ENCODE assay signal across 26 cellular contexts in genomic region chr5:151285683-151286082, GRCh38. TPM values are rescaled to one million over a fixed set of nuclear protein-coding genes. Genes with fewer than 3 reads are reported as not detected.
DNase-seq lines count a peak whose midpoint lies in the region; ATAC-seq, FAIRE-seq and TF ChIP-seq lines count a peak whose summit lies in the region.
"Had no signal": no experiment of that assay in that cellular context is flagged by ENCODE, and none has a peak within 500 bp of the region (broad histone marks: within the 10 kb centered on the region; RNA-seq: fewer than 3 reads in every experiment).

No MANE protein-coding gene starts in this region.

- H3K4me1 ChIP-seq in A549 (no peaks in the 10 kb centered on the region), Karpas-422 (ENCODE audit: low read length) (peaks cover 6% of the 10 kb centered on the region)
- H3K4me1 ChIP-seq: BLaER1 had no signal

- POLR2A ChIA-PET in A549 (lab: Yijun Ruan, JAX), result no interaction called here

- no peak overlapping the region for H2AFZ ChIP-seq in Karpas-422 (ENCODE audit: low read length)

- H3K9me2 ChIP-seq in Karpas-422 (replicated peaks; ENCODE audit: insufficient read depth, low read length), result no peaks in the 10 kb centered on the region

- no peaks in the 10 kb centered on the region for H3K36me3 ChIP-seq in Karpas-422 (ENCODE audit: insufficient read depth, low read length)
- H3K36me3 ChIP-seq: BLaER1 had no signal

- H3K4me3 Mint-ChIP-seq in osteocyte (ENCODE audit: unreplicated experiment), result no peak overlapping the region
- H3K4me3 Mint-ChIP-seq: CD4-positive, CD25-positive, alpha-beta regulatory T cell had no signal

- TF ChIP-seq CTCF in A549 (IDR thresholded peaks at IDR 0.05) (no peak), choroid plexus epithelial cell (conservative IDR thresholded peaks at IDR 0.05; ENCODE audit: low read depth, low read length) (no peak), osteocyte (IDR thresholded peaks at IDR 0.05) (no peak)

- no peak for DNase-seq in A549 (ENCODE audit: low read depth in 1 of 2, low spot score in 1 of 2)
- no peak for DNase-seq in Karpas-422
- peak; percentile 10 for DNase-seq in choroid plexus epithelial cell (ENCODE audit: low read depth)
- DNase-seq in osteocyte (ENCODE audit: extremely low spot score, unreplicated experiment), result peak; percentile 1
- DNase-seq in inferior parietal cortex (ENCODE audit: extremely low spot score), result no peak
- DNase-seq in T-helper 2 cell, result no peak
- DNase-seq in activated CD4-positive, alpha-beta T cell treated with anti-CD3 and anti-CD28 coated beads for 1 hour, result no peak
- DNase-seq: 8988T; CD4-positive, CD25-positive, alpha-beta regulatory T cell; DMS153; DND-41; KBM-7; NCI-H1092; NCI-H1417 treated with DMSO at 0.1 percent for 48 hours; NCI-H1694 treated with DMSO at 0.1 percent for 48 hours; NCI-H2081; NCI-H226; NCI-H510A; NCI-H69; OCI-M1 had no signal

- 0 out of 3 replicates have a peak overlapping the region, but pooled peaks have one; percentile 5 for H3K4me2 ChIP-seq in A549
- peak overlapping the region; percentile 32 for H3K4me2 ChIP-seq in Karpas-422 (ENCODE audit: low read depth, low read length, poor library complexity, severe bottlenecking)
- H3K4me2 ChIP-seq: BLaER1 had no signal

- H3K9ac ChIP-seq in Karpas-422 (ENCODE audit: low read length), result no peak overlapping the region
- H3K9ac ChIP-seq: BLaER1 had no signal

- H3K4me3 ChIP-seq in A549, result no peak overlapping the region
- H3K4me3 ChIP-seq in Karpas-422 (ENCODE audit: low read length), result no peak overlapping the region; the same call in 1 of the 2 replicates
- no peak overlapping the region for H3K4me3 ChIP-seq in choroid plexus epithelial cell (ENCODE audit: low read depth, low read length)
- H3K4me3 ChIP-seq: BLaER1 had no signal

- no peak for TF ChIP-seq EP300 in A549 (IDR thresholded peaks at IDR 0.05)

- H3K9me3 Mint-ChIP-seq in osteocyte (ENCODE audit: unreplicated experiment), result no peaks in the 10 kb centered on the region

- no peak for FAIRE-seq in A549 (lab: Jason Lieb, UNC)
- FAIRE-seq: GM19239, H54, HTR-8/SVneo had no signal

- H3K27ac Mint-ChIP-seq in osteocyte (ENCODE audit: unreplicated experiment), result no peak overlapping the region
- H3K27ac Mint-ChIP-seq: CD4-positive, CD25-positive, alpha-beta regulatory T cell had no signal

- WGBS in A549 (ENCODE audit: missing lambda C conversion rate), result 48% methylated on average over 5 of the region's 5 CpGs

- H3K27me3 Mint-ChIP-seq in osteocyte (ENCODE audit: unreplicated experiment), result peaks cover 25% of the 10 kb centered on the region

- H3K9me3 ChIP-seq in A549, result no peaks in the 10 kb centered on the region
- no peaks in the 10 kb centered on the region for H3K9me3 ChIP-seq in Karpas-422 (ENCODE audit: low read length)
- H3K9me3 ChIP-seq: BLaER1 had no signal

- H3K79me2 ChIP-seq in Karpas-422 (ENCODE audit: low read length), result no peaks in the 10 kb centered on the region

- H4K20me1 ChIP-seq in Karpas-422 (ENCODE audit: insufficient read depth, low read depth, low read length), result no peaks in the 10 kb centered on the region
- H4K20me1 ChIP-seq: BLaER1 had no signal

- TF ChIP-seq POLR2A in A549 (IDR thresholded peaks at IDR 0.05; ENCODE audit: low read length), result no peak

- no peaks in the 10 kb centered on the region for H3K4me1 Mint-ChIP-seq in osteocyte (ENCODE audit: unreplicated experiment)
- H3K4me1 Mint-ChIP-seq: CD4-positive, CD25-positive, alpha-beta regulatory T cell had no signal

- no peaks in the 10 kb centered on the region for H3K36me3 Mint-ChIP-seq in osteocyte (ENCODE audit: unreplicated experiment)
- H3K36me3 Mint-ChIP-seq: CD4-positive, CD25-positive, alpha-beta regulatory T cell had no signal

- TF ChIP-seq RAD21 in A549 (conservative IDR thresholded peaks at IDR 0.05 in 1 of 2, IDR thresholded peaks at IDR 0.05 in 1 of 2), result no peak

- H3K27ac ChIP-seq in A549 (no peak overlapping the region), Karpas-422 (ENCODE audit: low read length) (no peak overlapping the region)
- H3K27ac ChIP-seq: BLaER1 had no signal

- ATAC-seq in A549, result no peak
- ATAC-seq in HG03342 (IDR thresholded peaks at IDR 0.05; ENCODE audit: unreplicated experiment), result no peak

- CTCF ChIA-PET in A549 (lab: Yijun Ruan, JAX), result no interaction called here

- H3K27me3 ChIP-seq in Karpas-422 (ENCODE audit: low read length), result no peaks in the 10 kb centered on the region
- H3K27me3 ChIP-seq: BLaER1 had no signal

TF ChIP-seq in A549, 52 proteins besides CTCF, POLR2A, EP300 and RAD21:
- TF ChIP-seq PHF8 (IDR thresholded peaks at IDR 0.05; ENCODE audit: borderline replicate concordance, low read depth), result no peak
- no peak for TF ChIP-seq RCOR1 (IDR thresholded peaks at IDR 0.05; ENCODE audit: low read depth, low read length)
- TF ChIP-seq, protein P1, sequence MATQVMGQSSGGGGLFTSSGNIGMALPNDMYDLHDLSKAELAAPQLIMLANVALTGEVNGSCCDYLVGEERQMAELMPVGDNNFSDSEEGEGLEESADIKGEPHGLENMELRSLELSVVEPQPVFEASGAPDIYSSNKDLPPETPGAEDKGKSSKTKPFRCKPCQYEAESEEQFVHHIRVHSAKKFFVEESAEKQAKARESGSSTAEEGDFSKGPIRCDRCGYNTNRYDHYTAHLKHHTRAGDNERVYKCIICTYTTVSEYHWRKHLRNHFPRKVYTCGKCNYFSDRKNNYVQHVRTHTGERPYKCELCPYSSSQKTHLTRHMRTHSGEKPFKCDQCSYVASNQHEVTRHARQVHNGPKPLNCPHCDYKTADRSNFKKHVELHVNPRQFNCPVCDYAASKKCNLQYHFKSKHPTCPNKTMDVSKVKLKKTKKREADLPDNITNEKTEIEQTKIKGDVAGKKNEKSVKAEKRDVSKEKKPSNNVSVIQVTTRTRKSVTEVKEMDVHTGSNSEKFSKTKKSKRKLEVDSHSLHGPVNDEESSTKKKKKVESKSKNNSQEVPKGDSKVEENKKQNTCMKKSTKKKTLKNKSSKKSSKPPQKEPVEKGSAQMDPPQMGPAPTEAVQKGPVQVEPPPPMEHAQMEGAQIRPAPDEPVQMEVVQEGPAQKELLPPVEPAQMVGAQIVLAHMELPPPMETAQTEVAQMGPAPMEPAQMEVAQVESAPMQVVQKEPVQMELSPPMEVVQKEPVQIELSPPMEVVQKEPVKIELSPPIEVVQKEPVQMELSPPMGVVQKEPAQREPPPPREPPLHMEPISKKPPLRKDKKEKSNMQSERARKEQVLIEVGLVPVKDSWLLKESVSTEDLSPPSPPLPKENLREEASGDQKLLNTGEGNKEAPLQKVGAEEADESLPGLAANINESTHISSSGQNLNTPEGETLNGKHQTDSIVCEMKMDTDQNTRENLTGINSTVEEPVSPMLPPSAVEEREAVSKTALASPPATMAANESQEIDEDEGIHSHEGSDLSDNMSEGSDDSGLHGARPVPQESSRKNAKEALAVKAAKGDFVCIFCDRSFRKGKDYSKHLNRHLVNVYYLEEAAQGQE (IDR thresholded peaks at IDR 0.05), result no peak
- no peak for TF ChIP-seq NR3C1 (IDR thresholded peaks at IDR 0.05)
- no peak for TF ChIP-seq TFCP2L1 (CRISPR knock-in tag; IDR thresholded peaks at IDR 0.05)
- no peak for TF ChIP-seq POLR2AphosphoS2 (conservative IDR thresholded peaks at IDR 0.05; ENCODE audit: low read length)
- TF ChIP-seq HOXB13 (CRISPR knock-in tag; IDR thresholded peaks at IDR 0.05; ENCODE audit: low read depth), result no peak
- TF ChIP-seq KDM1A (IDR thresholded peaks at IDR 0.05; ENCODE audit: low read depth), result no peak
- TF ChIP-seq BHLHE40 (IDR thresholded peaks at IDR 0.05; ENCODE audit: low read depth, low read length), result no peak
- no peak for TF ChIP-seq MAFK (IDR thresholded peaks at IDR 0.05; ENCODE audit: partially characterized antibody)
- no peak for TF ChIP-seq RFX5 (IDR thresholded peaks at IDR 0.05)
- TF ChIP-seq HOXB5 (CRISPR knock-in tag; IDR thresholded peaks at IDR 0.05), result no peak
- no peak for TF ChIP-seq ZC3H11A (IDR thresholded peaks at IDR 0.05)
- TF ChIP-seq FOSB (CRISPR knock-in tag; IDR thresholded peaks at IDR 0.05), result no peak
- no peak for TF ChIP-seq JUNB (IDR thresholded peaks at IDR 0.05)
- TF ChIP-seq NPAS2 (CRISPR knock-in tag; IDR thresholded peaks at IDR 0.05; ENCODE audit: borderline replicate concordance), result no peak
- TF ChIP-seq FOSL2 (IDR thresholded peaks at IDR 0.05), result no peak
- no peak for TF ChIP-seq FOSL2 (CRISPR knock-in tag; IDR thresholded peaks at IDR 0.05)
- TF ChIP-seq NFE2L2 (conservative IDR thresholded peaks at IDR 0.05; ENCODE audit: low read length), result no peak
- TF ChIP-seq, protein P2, sequence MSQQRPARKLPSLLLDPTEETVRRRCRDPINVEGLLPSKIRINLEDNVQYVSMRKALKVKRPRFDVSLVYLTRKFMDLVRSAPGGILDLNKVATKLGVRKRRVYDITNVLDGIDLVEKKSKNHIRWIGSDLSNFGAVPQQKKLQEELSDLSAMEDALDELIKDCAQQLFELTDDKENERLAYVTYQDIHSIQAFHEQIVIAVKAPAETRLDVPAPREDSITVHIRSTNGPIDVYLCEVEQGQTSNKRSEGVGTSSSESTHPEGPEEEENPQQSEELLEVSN (IDR thresholded peaks at IDR 0.05; ENCODE audit: borderline replicate concordance, low read depth), result no peak

RNA-seq across cellular contexts. Expression of gene SLC36A3, which starts 17.9 kb away (rescaled TPM):
- polyA plus RNA-seq in A549 (2011; rRNA removed), result not detected in 2 replicates
- not detected in 2 replicates for polyA plus RNA-seq in A549 (2012; cell fraction: cytosol; rRNA removed)
- not detected in 2 replicates for polyA plus RNA-seq in A549 (2012; cell fraction: nucleus; rRNA removed)
- polyA plus RNA-seq in A549 (2017; fragmentation: RNase III; extraction: RNeasy Plus Mini Kit Qiagen cat#74134 plus additional on column Dnase treatment), result not detected in 3 replicates
- polyA minus RNA-seq in A549 (2011; rRNA and poly(A)+ RNA removed), result not detected in 2 replicates
- not detected in 2 replicates for total RNA-seq in Karpas-422 (2014; rRNA removed; shearing (Covaris generic); ENCODE audit: low replicate concordance)
- total RNA-seq in osteocyte, result not detected in 2 replicates
- total RNA-seq: CD4-positive, CD25-positive, alpha-beta regulatory T cell had no signal
- polyA plus RNA-seq: AG04450; CD4-positive, CD25-positive, alpha-beta regulatory T cell had no signal

RNA-seq across cellular contexts. Expression of gene GM2A, which starts 32.7 kb away (rescaled TPM):
- polyA plus RNA-seq in A549 (2011; rRNA removed) (9.6 and 13.8 TPM in 2 replicates), A549 (2017; fragmentation: RNase III; extraction: RNeasy Plus Mini Kit Qiagen cat#74134 plus additional on column Dnase treatment) (16.4 to 17.4 TPM (median 17.2 TPM) in 3 replicates)
- 5.9 and 7.8 TPM in 2 replicates for polyA plus RNA-seq in A549 (2012; cell fraction: cytosol; rRNA removed)
- polyA plus RNA-seq in A549 (2012; cell fraction: nucleus; rRNA removed), result 3.9 and 5.2 TPM in 2 replicates
- 12.8 and 14.3 TPM in 2 replicates for polyA minus RNA-seq in A549 (2011; rRNA and poly(A)+ RNA removed)
- total RNA-seq in Karpas-422 (2014; rRNA removed; shearing (Covaris generic); ENCODE audit: low replicate concordance), result 132 and 133 TPM in 2 replicates
- total RNA-seq in osteocyte, result 28.2 and 30.2 TPM in 2 replicates

Comparison
In these comparisons a context has a peak if more than half of its experiments do, and no peak if none do; other contexts are left out.
1. DNase-seq: peak in choroid plexus epithelial cell (single experiment) and osteocyte (single experiment); none in A549 (0 of 2), Karpas-422 (single experiment), inferior parietal cortex (single experiment), T-helper 2 cell (0 of 5) and activated CD4-positive, alpha-beta T cell treated with anti-CD3 and anti-CD28 coated beads for 1 hour (single experiment).